8 cellular contexts compared by ENCODE assay signal in genomic region chr9:107282759-107283620, GRCh38. TPM values are rescaled to one million over a fixed set of nuclear protein-coding genes. Genes with fewer than 3 reads are reported as not detected.
A peak's percentile ranks its signal among the peaks of the same experiment; 100 is the strongest.
DNase-seq lines count a peak whose midpoint lies in the region; ATAC-seq and TF ChIP-seq lines count a peak whose summit lies in the region.

TSS of gene RAD23B (plus strand) at chr9:107283279. CDS start at chr9:107283630, 351 bp downstream.

- H3K27me3 ChIP-seq in osteoblast (ENCODE audit: insufficient read depth, low read length) (no peaks in the 10 kb centered on the region), thoracic aorta (replicated peaks; ENCODE audit: insufficient read depth) (no peaks in the 10 kb centered on the region)

- peak; percentile 97 for DNase-seq in GM10248 (ENCODE audit: extremely low spot score)
- peak; percentile 93 for DNase-seq in NCI-H1105 (lab: John Stamatoyannopoulos, UW)
- peak; percentile 82 for DNase-seq in SKM-1 treated with dmso at 0.1 percent for 144 hours (lab: John Stamatoyannopoulos, UW; ENCODE audit: unreplicated experiment)
- DNase-seq in glomerular visceral epithelial cell (ENCODE audit: extremely low spot score) = peak; percentile 99
- peak; percentile 96 for DNase-seq in osteoblast (ENCODE audit: insufficient read length, low spot score, missing footprints)
- DNase-seq in thoracic aorta (ENCODE audit: low spot score) = peak; percentile 88

- H3K9me3 ChIP-seq in osteoblast (ENCODE audit: low read depth, low read length) (no peaks in the 10 kb centered on the region), thoracic aorta (no peaks in the 10 kb centered on the region)

- POLR2A ChIA-PET in GM10248 (lab: Yijun Ruan, JAX) = interaction anchor here (0.8 to 1.2 kb wide), 2 partner anchors 22 to 530 kb away, joined by 3 read pairs; no protein-coding TSS in a partner anchor

- peak within 1 kb of the TSS; percentile 97 for H3K27ac ChIP-seq in osteoblast (ENCODE audit: low read depth, low read length)
- peak within 1 kb of the TSS; percentile 97 to 98 for H3K27ac ChIP-seq in thoracic aorta

- H3K27me3 Mint-ChIP-seq in activated naive CD8-positive, alpha-beta T cell = no peaks in the 10 kb centered on the region

- H3K4me3 ChIP-seq in osteoblast (ENCODE audit: insufficient read depth, low read length) = peak within 1 kb of the TSS; percentile 93
- H3K4me3 ChIP-seq in thoracic aorta = peak within 1 kb of the TSS; percentile 90

- H3K4me3 Mint-ChIP-seq in activated naive CD8-positive, alpha-beta T cell = peak within 1 kb of the TSS; percentile 98

- ATAC-seq in HG02623 (IDR thresholded peaks at IDR 0.05; ENCODE audit: unreplicated experiment) = peak; percentile 84
- peak; percentile 98 for ATAC-seq in thoracic aorta (ENCODE audit: insufficient number of reproducible peaks, low FRiP score, low read depth)

- peak within 1 kb of the TSS; percentile 98 for H3K27ac Mint-ChIP-seq in activated naive CD8-positive, alpha-beta T cell

- TF ChIP-seq CTCF in GM10248 (IDR thresholded peaks at IDR 0.05; ENCODE audit: control extremely low read depth, extremely low read depth, low read depth, missing control alignments) = no peak
- no peak for TF ChIP-seq CTCF in osteoblast (IDR thresholded peaks at IDR 0.05; ENCODE audit: extremely low read depth, low read depth, low read length)
- TF ChIP-seq CTCF in thoracic aorta (IDR thresholded peaks at IDR 0.05) = no peak

- peaks cover 29% of the 10 kb centered on the region for H3K4me1 ChIP-seq in osteoblast (ENCODE audit: insufficient read depth, low read length)
- H3K4me1 ChIP-seq in thoracic aorta (ENCODE audit: control insufficient read depth in 1 of 2, low read depth in 2 of 2) = peaks cover 24 to 39% of the 10 kb centered on the region in 2 donors

- peak within 1 kb of the TSS; percentile 99 for H3K4me2 ChIP-seq in osteoblast (ENCODE audit: insufficient read depth, low read length)

- CTCF ChIA-PET in GM10248 (lab: Yijun Ruan, JAX) = interaction anchor here (1.0 to 1.7 kb wide), 8 partner anchors 9 to 58 kb away, joined by 3 to 11 read pairs (median 4); no protein-coding TSS in a partner anchor

- H3K9me3 Mint-ChIP-seq in activated naive CD8-positive, alpha-beta T cell (ENCODE audit: low read depth) = no peaks in the 10 kb centered on the region

- peak within 1 kb of the TSS; percentile 98 for H2AFZ ChIP-seq in osteoblast (ENCODE audit: low read length)

- H3K36me3 Mint-ChIP-seq in activated naive CD8-positive, alpha-beta T cell = peaks cover 2% of the 10 kb centered on the region

- peaks cover 40% of the 10 kb centered on the region for H4K20me1 ChIP-seq in osteoblast (ENCODE audit: insufficient read depth, low read length)

- no peaks in the 10 kb centered on the region for H3K36me3 ChIP-seq in osteoblast (ENCODE audit: insufficient read depth, low read length)
- no peaks in the 10 kb centered on the region for H3K36me3 ChIP-seq in thoracic aorta

- H3K4me1 Mint-ChIP-seq in activated naive CD8-positive, alpha-beta T cell (ENCODE audit: low read depth) = peaks cover 40% of the 10 kb centered on the region

- H3K79me2 ChIP-seq in osteoblast (ENCODE audit: insufficient read depth, low read length) = peaks cover 49% of the 10 kb centered on the region

RNA-seq across cellular contexts. Expression of gene RAD23B, which starts in this region (rescaled TPM):
- total RNA-seq in osteoblast (148 and 157 TPM in 2 replicates), thoracic aorta (10 to 100 TPM; 33.3 to 57.4 TPM)

Comparison
In these comparisons a context has a peak if more than half of its experiments do, and no peak if none do; other contexts are left out.
1. Peak in every context shown above with its lines: DNase-seq, ATAC-seq, H3K4me3 ChIP-seq and H3K27ac ChIP-seq.